ENCODE assay signal across 28 cellular contexts in genomic region chr5:139554264-139554663, GRCh38.
"Had no signal": no experiment of that assay in that cellular context is flagged by ENCODE, and none has a peak within 500 bp of the region (broad histone marks: within the 10 kb centered on the region; RNA-seq: fewer than 3 reads in every experiment).

No MANE protein-coding gene starts in this region.

- H3K27ac Mint-ChIP-seq: stimulated activated effector memory CD8-positive, alpha-beta T cell treated with anti-CD3 and anti-CD28 coated beads, Interleukin-12 subunit alpha, Interleukin-12 subunit beta, amount 100 ng/mL, for 72 hours; stimulated activated memory B cell treated with anti-CD40 and anti-IgM and Interleukin-4, amounts not matched to agents 10 μg/mL and 1 μg/mL and 100 μg/mL, for 72 hours; stimulated activated naive B cell treated with anti-CD40 and anti-IgM and Interleukin-4, amounts not matched to agents 10 μg/mL and 1 μg/mL and 100 μg/mL, for 72 hours; stimulated activated naive CD8-positive, alpha-beta T cell treated with anti-CD3 and anti-CD28 coated beads, Interleukin-15, Interleukin-2, amounts not matched to agents 100 ng/mL and 50 ng/mL, for 24 hours; type B pancreatic cell had no signal

- H3K27me3 Mint-ChIP-seq: stimulated activated memory B cell treated with anti-CD40 and anti-IgM and Interleukin-4, amounts not matched to agents 10 μg/mL and 1 μg/mL and 100 μg/mL, for 72 hours; stimulated activated naive B cell treated with anti-CD40 and anti-IgM and Interleukin-4, amounts not matched to agents 10 μg/mL and 1 μg/mL and 100 μg/mL, for 72 hours; stimulated activated naive CD8-positive, alpha-beta T cell treated with anti-CD3 and anti-CD28 coated beads, Interleukin-15, amount 100 ng/mL, for 72 hours; stimulated activated naive CD8-positive, alpha-beta T cell treated with anti-CD3 and anti-CD28 coated beads, Interleukin-15, Interleukin-2, amounts not matched to agents 100 ng/mL and 50 ng/mL, for 24 hours; type B pancreatic cell had no signal

- H3K4me1 ChIP-seq: stomach, suprapubic skin, testis, tibial artery, tibial nerve, transverse colon, upper lobe of left lung, upper lobe of right lung, uterus, vagina had no signal

- H3K36me3 ChIP-seq: stomach, suprapubic skin, thoracic aorta, thyroid gland, tibial artery, tibial nerve, transverse colon, upper lobe of left lung, upper lobe of right lung, uterus, vagina had no signal

- H3K4me3 Mint-ChIP-seq: stimulated activated effector memory CD8-positive, alpha-beta T cell treated with anti-CD3 and anti-CD28 coated beads, Interleukin-12 subunit alpha, Interleukin-12 subunit beta, amount 100 ng/mL, for 72 hours; stimulated activated memory B cell treated with anti-CD40 and anti-IgM and Interleukin-4, amounts not matched to agents 10 μg/mL and 1 μg/mL and 100 μg/mL, for 72 hours; stimulated activated naive B cell treated with anti-CD40 and anti-IgM and Interleukin-4, amounts not matched to agents 10 μg/mL and 1 μg/mL and 100 μg/mL, for 72 hours; stimulated activated naive CD8-positive, alpha-beta T cell treated with anti-CD3 and anti-CD28 coated beads, Interleukin-15, amount 100 ng/mL, for 72 hours; stimulated activated naive CD8-positive, alpha-beta T cell treated with anti-CD3 and anti-CD28 coated beads, Interleukin-15, Interleukin-2, amounts not matched to agents 100 ng/mL and 50 ng/mL, for 24 hours; type B pancreatic cell had no signal

- H3K27ac ChIP-seq: stomach, suprapubic skin, testis, thoracic aorta, thyroid gland, tibial artery, tibial nerve, transverse colon, upper lobe of left lung, upper lobe of right lung, uterus, vagina had no signal

- H3K4me3 ChIP-seq: stomach, suprapubic skin, testis, thoracic aorta, thyroid gland, tibial artery, tibial nerve, transverse colon, upper lobe of left lung, upper lobe of right lung, uterus, vagina had no signal

- H3K9me3 Mint-ChIP-seq: stimulated activated effector memory CD8-positive, alpha-beta T cell treated with anti-CD3 and anti-CD28 coated beads, Interleukin-12 subunit alpha, Interleukin-12 subunit beta, amount 100 ng/mL, for 72 hours; stimulated activated memory B cell treated with anti-CD40 and anti-IgM and Interleukin-4, amounts not matched to agents 10 μg/mL and 1 μg/mL and 100 μg/mL, for 72 hours; stimulated activated naive B cell treated with anti-CD40 and anti-IgM and Interleukin-4, amounts not matched to agents 10 μg/mL and 1 μg/mL and 100 μg/mL, for 72 hours; stimulated activated naive CD8-positive, alpha-beta T cell treated with anti-CD3 and anti-CD28 coated beads, Interleukin-15, amount 100 ng/mL, for 72 hours; type B pancreatic cell had no signal

- H3K9me3 ChIP-seq: suprapubic skin, testis, thoracic aorta, thyroid gland, tibial artery, tibial nerve, transverse colon, upper lobe of left lung, upper lobe of right lung, uterus, vagina had no signal

- H3K27me3 ChIP-seq: stomach, suprapubic skin, testis, thyroid gland, tibial nerve, transverse colon, upper lobe of left lung, upper lobe of right lung, uterus, vagina had no signal

- DNase-seq: stimulated activated CD4-positive, alpha-beta T cell treated with anti-CD3 and anti-CD28 coated beads, Interleukin-2, amount 100 ng/mL, for 48 hours; stimulated activated CD4-positive, alpha-beta T cell treated with anti-CD3 and anti-CD28 coated beads, Interleukin-4, amount 100 ng/mL, for 1 hour; stimulated activated CD4-positive, alpha-beta T cell treated with anti-CD3 and anti-CD28 coated beads, Interleukin-4, amount 100 ng/mL, for 24 hours; stimulated activated CD4-positive, alpha-beta T cell treated with anti-CD3 and anti-CD28 coated beads, Interleukin-4, amount 100 ng/mL, for 4 hours; stimulated activated CD8-positive, alpha-beta memory T cell treated with anti-CD3 and anti-CD28 coated beads, Interleukin-4, amount 100 ng/mL, for 48 hours; stimulated activated naive B cell treated with anti-CD40 and anti-IgM and Interleukin-4, amounts not matched to agents 10 μg/mL and 1 μg/mL and 100 μg/mL, for 72 hours; stimulated activated naive CD4-positive, alpha-beta T cell; stimulated activated naive CD4-positive, alpha-beta T cell treated with Interleukin-2 at 50 U/mL for 16 hours; stimulated activated naive CD8-positive, alpha-beta T cell treated with anti-CD3 and anti-CD28 coated beads, Interleukin-15, amount 100 ng/mL, for 72 hours; stimulated activated naive CD8-positive, alpha-beta T cell treated with anti-CD3 and anti-CD28 coated beads, Interleukin-15, Interleukin-2, amounts not matched to agents 100 U/mL and 50 U/mL, for 24 hours; stomach; substantia nigra; testis; thyroid gland; tibial artery; transverse colon; trophoblast cell; upper lobe of left lung; uterus had no signal

- H3K4me1 Mint-ChIP-seq: stimulated activated effector memory CD8-positive, alpha-beta T cell treated with anti-CD3 and anti-CD28 coated beads, Interleukin-12 subunit alpha, Interleukin-12 subunit beta, amount 100 ng/mL, for 72 hours had no signal

- H3K36me3 Mint-ChIP-seq: stimulated activated effector memory CD8-positive, alpha-beta T cell treated with anti-CD3 and anti-CD28 coated beads, Interleukin-12 subunit alpha, Interleukin-12 subunit beta, amount 100 ng/mL, for 72 hours; stimulated activated memory B cell treated with anti-CD40 and anti-IgM and Interleukin-4, amounts not matched to agents 10 μg/mL and 1 μg/mL and 100 μg/mL, for 72 hours; stimulated activated naive B cell treated with anti-CD40 and anti-IgM and Interleukin-4, amounts not matched to agents 10 μg/mL and 1 μg/mL and 100 μg/mL, for 72 hours; type B pancreatic cell had no signal
